Comparison of ENCODE assay signal across 8 cellular contexts in the genomic region with DNA sequence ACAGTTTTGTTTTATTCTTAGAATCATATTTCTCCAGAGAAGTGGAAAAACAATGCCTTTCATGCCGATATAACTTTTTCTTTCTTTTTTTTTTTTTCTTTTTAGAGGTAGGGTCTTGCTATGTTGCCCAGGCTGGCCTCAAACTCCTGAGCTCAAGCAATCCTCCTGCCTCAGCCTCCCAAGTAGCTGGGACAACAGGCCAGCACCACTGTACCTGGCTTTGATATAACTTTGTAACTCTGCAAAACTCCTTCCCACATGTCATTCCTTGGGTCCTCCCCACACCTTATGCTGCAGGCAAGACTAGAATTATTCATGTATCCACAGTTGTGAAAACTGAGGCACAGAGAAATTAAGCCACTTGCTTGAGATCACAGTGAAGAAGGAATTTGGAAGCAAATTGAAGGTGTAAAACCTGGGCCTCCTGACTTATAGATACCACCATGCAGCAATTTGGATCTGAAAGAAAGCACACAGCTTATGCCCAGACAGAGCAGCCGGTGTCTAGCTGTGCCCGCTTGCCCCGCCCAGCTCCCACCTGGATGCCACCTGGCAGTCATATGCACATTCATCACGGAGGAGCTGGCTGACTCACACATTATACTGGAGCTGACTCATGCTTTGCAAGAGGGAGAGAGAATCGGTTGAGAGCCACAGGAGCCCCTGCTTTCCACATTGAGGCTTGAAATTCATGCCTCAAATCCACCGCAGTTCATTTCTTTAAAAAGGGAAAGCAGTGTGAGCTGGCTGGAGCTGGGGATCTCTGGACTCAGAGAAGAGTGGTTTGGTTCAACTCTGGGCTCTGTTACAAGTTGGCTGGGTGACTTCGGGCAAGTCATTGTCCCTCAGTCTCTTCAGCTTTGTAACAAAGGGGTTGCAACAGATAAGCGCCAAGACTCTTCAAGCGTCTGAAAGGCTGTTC. TPM values are rescaled to one million over a fixed set of nuclear protein-coding genes. Genes with fewer than 3 reads are reported as not detected.
DNase-seq lines count a peak whose midpoint lies in the region; ATAC-seq and TF ChIP-seq lines count a peak whose summit lies in the region.

No MANE protein-coding gene starts in this region.

- peak overlapping the region; percentile 70 for H3K27ac ChIP-seq in suprapubic skin

- ATAC-seq in sciatic nerve (no peak), GM21737 (IDR thresholded peaks at IDR 0.05; ENCODE audit: unreplicated experiment) (no peak)

- no peak for TF ChIP-seq POLR2A in suprapubic skin (IDR thresholded peaks at IDR 0.05)

- H3K4me3 ChIP-seq in suprapubic skin = no peak overlapping the region

- H3K27me3 ChIP-seq in suprapubic skin = no peaks in the 10 kb centered on the region

- WGBS in suprapubic skin = 60% methylated on average over 7 of the region's 10 CpGs

- intact Hi-C loops in head of caudate nucleus (cut with DNase I) (no loop called here), sciatic nerve (cut with DNase I) (no loop called here)

- in situ Hi-C loops in Caki2 (cut with HindIII; ENCODE audit: low pct_unique_long_range_greater_than_20kb, low sequenced_read_pairs) (no loop called here), SK-MEL-5 (cut with HindIII; ENCODE audit: low pct_unique_long_range_greater_than_20kb, low sequenced_read_pairs) (no loop called here)

- TF ChIP-seq EP300 in suprapubic skin (IDR thresholded peaks at IDR 0.05) = no peak

- no peaks in the 10 kb centered on the region for H3K9me3 ChIP-seq in suprapubic skin

- H3K36me3 ChIP-seq in suprapubic skin = no peaks in the 10 kb centered on the region

- H3K4me1 ChIP-seq in suprapubic skin = peaks cover 26% of the 10 kb centered on the region

- DNase-seq in Caki2 (ENCODE audit: low read depth) = peak; percentile 94
- peak; percentile 98 for DNase-seq in M059J (ENCODE audit: low read depth)
- peak; percentile 43 for DNase-seq in SK-MEL-5 (ENCODE audit: low read depth, low spot score)
- DNase-seq in head of caudate nucleus = peak; percentile 39 to 92 (median 76)
- DNase-seq in suprapubic skin (ENCODE audit: low spot score in 2 of 2) = no peak
- DNase-seq in sciatic nerve (ENCODE audit: low spot score) = no peak
- no peak for DNase-seq in GOT3 (lab: John Stamatoyannopoulos, UW)

- TF ChIP-seq CTCF in suprapubic skin (IDR thresholded peaks at IDR 0.05) = no peak

RNA-seq across cellular contexts. Expression of a gene that starts 8.3 kb away (rescaled TPM):
- total RNA-seq in Caki2 (2014; rRNA removed; shearing (Covaris generic); ENCODE audit: low replicate concordance) = 549 and 560 TPM in 2 replicates
- total RNA-seq in M059J (2014; rRNA removed; shearing (Covaris generic)) = 218 and 274 TPM in 2 replicates
- 30.4 and 40.6 TPM in 2 replicates for total RNA-seq in SK-MEL-5 (2014; rRNA removed; shearing (Covaris generic))
- 19.4 and 22.1 TPM in 2 replicates for polyA plus RNA-seq in SK-MEL-5 (2015; cell fraction: cytosol; rRNA removed)
- 6.7 and 10.0 TPM in 2 replicates for polyA plus RNA-seq in SK-MEL-5 (2015; cell fraction: nucleus; rRNA removed)
- total RNA-seq in suprapubic skin (1,000 to 10,000 TPM in 1 of 4 donors, 100 to 1,000 TPM in 3; 466 to 1,239 (median 686) TPM), sciatic nerve (968 TPM)

Comparison
In these comparisons a context has a peak if more than half of its experiments do, and no peak if none do; other contexts are left out.
1. DNase-seq: peak in Caki2 (single experiment), M059J (single experiment), SK-MEL-5 (single experiment) and head of caudate nucleus (42 of 42); none in suprapubic skin (0 of 2), sciatic nerve (single experiment) and GOT3 (single experiment).